In the genomic region with DNA sequence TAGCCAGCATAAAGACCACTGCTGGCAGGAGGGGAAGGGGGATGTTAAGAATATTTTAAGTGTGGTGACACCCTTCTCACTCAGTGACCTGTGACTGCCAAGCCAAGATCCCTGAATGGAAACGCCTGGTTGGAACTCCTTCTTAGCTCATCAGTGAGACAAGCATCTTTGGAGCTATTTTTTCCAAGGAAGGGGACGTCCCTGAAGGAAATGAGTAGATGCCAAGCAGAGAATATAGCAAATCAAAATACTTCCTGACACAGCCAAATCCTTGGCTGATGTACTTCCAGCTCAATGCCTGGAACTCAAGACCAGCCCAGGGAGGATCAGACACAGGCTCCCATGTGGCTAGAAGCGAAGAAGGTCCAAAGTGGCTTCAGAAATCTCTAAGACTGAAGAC, we compare ENCODE assay signal across 14 cellular contexts.
DNase-seq lines count a peak whose midpoint lies in the region; ATAC-seq, FAIRE-seq and TF ChIP-seq lines count a peak whose summit lies in the region.
"Had no signal": no experiment of that assay in that cellular context is flagged by ENCODE, and none has a peak within 500 bp of the region (broad histone marks: within the 10 kb centered on the region; RNA-seq: fewer than 3 reads in every experiment).

No MANE protein-coding gene starts in this region.

- H3K9ac ChIP-seq in H1 (replicated peaks in 1 of 4; ENCODE audit: extremely low read depth in 1 of 4, low read depth in 3 of 4, low read length in 3 of 4) (no peak overlapping the region), kidney (ENCODE audit: low read length in 2 of 2) (no peak overlapping the region), rectal smooth muscle tissue (ENCODE audit: low read length) (no peak overlapping the region)

- WGBS in H1 (ENCODE audit: extremely low coverage in 1 of 2, insufficient coverage in 1 of 2, insufficient read length in 1 of 2, insufficient replicate concordance in 2 of 2, low coverage in 1 of 2, low lambda C conversion rate in 2 of 2, missing lambda C conversion rate in 1 of 2), 2 experiments = 87% methylated on average over 3 of the region's 3 CpGs; no CpG with 5 or more reads in 1 of the 2 experiments

- H4K5ac ChIP-seq in H1 (ENCODE audit: insufficient read length, low read depth, low read length) = no peak overlapping the region

- H3K14ac ChIP-seq in H1 (ENCODE audit: insufficient read length) = no peak overlapping the region

- TF ChIP-seq POLR2A in H1 (IDR thresholded peaks at IDR 0.05; ENCODE audit: control extremely low read depth in 1 of 2, low read depth in 2 of 2, low read length in 2 of 2) = no peak
- TF ChIP-seq POLR2A in vagina (IDR thresholded peaks at IDR 0.05) = no peak

- no peak overlapping the region for H2BK5ac ChIP-seq in H1 (ENCODE audit: low read depth, low read length)

- ATAC-seq in HG03159 (IDR thresholded peaks at IDR 0.05; ENCODE audit: unreplicated experiment) (no peak), GM21360 (IDR thresholded peaks at IDR 0.05; ENCODE audit: unreplicated experiment) (no peak)
- ATAC-seq: activated naive CD4-positive, alpha-beta T cell treated with anti-CD3 and anti-CD28 coated beads, Interleukin-2, amount 50 U/mL, for 72 hours; stimulated activated effector memory CD8-positive, alpha-beta T cell treated with anti-CD3 and anti-CD28 coated beads, Interleukin-12 subunit alpha, Interleukin-12 subunit beta, amount 100 ng/mL, for 72 hours had no signal

- no peaks in the 10 kb centered on the region for H3K23me2 ChIP-seq in H1 (ENCODE audit: low read depth, low read length)

- H3K4me3 ChIP-seq in H1 (ENCODE audit: extremely low read depth in 1 of 4, insufficient read depth in 2 of 4, low read depth in 3 of 4, low read length in 4 of 4) (no peak overlapping the region), kidney (ENCODE audit: low read length in 2 of 2) (no peak overlapping the region), rectal smooth muscle tissue (ENCODE audit: low read length) (no peak overlapping the region), vagina (no peak overlapping the region)

- no peak overlapping the region for H3K4ac ChIP-seq in H1 (replicated peaks; ENCODE audit: insufficient read length, low read depth, low read length)

- no peak overlapping the region for H3K23ac ChIP-seq in H1 (ENCODE audit: insufficient read length)

- peaks cover 0 to 22% of the 10 kb centered on the region in 2 experiments; a peak in 2 of 4 replicates for H3K79me2 ChIP-seq in H1 (ENCODE audit: control insufficient read depth in 1 of 2, insufficient read depth in 2 of 2, low read length in 2 of 2)

- TF ChIP-seq EP300 in H1 (IDR thresholded peaks at IDR 0.05; ENCODE audit: borderline replicate concordance in 1 of 2, low read depth in 2 of 2, low read length in 2 of 2) = no peak

- intact Hi-C loops in kidney (cut with DNase I) = no loop called here
- intact Hi-C loops in vagina (cut with DNase I) = no loop called here

- H2BK120ac ChIP-seq in H1 (replicated peaks; ENCODE audit: low read depth, low read length) = no peak overlapping the region

- no peak overlapping the region for H3K4me2 ChIP-seq in H1 (ENCODE audit: insufficient read depth in 1 of 2, low read depth in 2 of 2, low read length in 2 of 2)

- H3K27ac ChIP-seq in H1 (ENCODE audit: low read depth, low read length) = no peak overlapping the region
- peak overlapping the region; percentile 66 to 89 for H3K27ac ChIP-seq in kidney (ENCODE audit: low read depth in 2 of 2, low read length in 2 of 2)
- H3K27ac ChIP-seq in rectal smooth muscle tissue (ENCODE audit: low read depth, low read length) = peak overlapping the region; percentile 96
- H3K27ac ChIP-seq in vagina = peak overlapping the region; percentile 79
- H3K27ac ChIP-seq: WERI-Rb-1 had no signal

- CTCF ChIA-PET in H1 (lab: Charles Lee; ENCODE audit: partially characterized antibody) = interaction anchor here (0.7 to 7.6 kb wide), 11 partner anchors 9 to 121 kb away, joined by 3 to 61 read pairs (median 4); no protein-coding TSS in a partner anchor

- no peak overlapping the region for H2AFZ ChIP-seq in H1 (ENCODE audit: low read length)

- no peak overlapping the region for H3K56ac ChIP-seq in H1 (replicated peaks; ENCODE audit: insufficient read length, low read depth, low read length)

- no peak for TF ChIP-seq RAD21 in H1 (IDR thresholded peaks at IDR 0.05 in 1 of 2, conservative IDR thresholded peaks at IDR 0.05 in 1 of 2; ENCODE audit: low read depth in 2 of 2, low read length in 2 of 2)

- H3K18ac ChIP-seq in H1 (ENCODE audit: extremely low read depth, low read length) = no peak overlapping the region

- no peak for DNase-seq in H1 (ENCODE audit: low read depth in 1 of 2, low spot score in 2 of 2)
- DNase-seq in kidney = no peak
- no peak for DNase-seq in vagina (ENCODE audit: extremely low spot score in 2 of 2)
- DNase-seq in DMS 273 treated with DMSO at 0.1 percent for 48 hours (lab: John Stamatoyannopoulos, UW) = no peak
- DNase-seq: CD4-positive, alpha-beta T cell; NCI-H2171 treated with DMSO at 0.1 percent for 48 hours; WERI-Rb-1 had no signal

- H2AK5ac ChIP-seq in H1 (ENCODE audit: low read depth, low read length) = no peak overlapping the region

- no peak overlapping the region for H4K91ac ChIP-seq in H1 (replicated peaks; ENCODE audit: insufficient read length, low read length)

- no peak for FAIRE-seq in H1 (lab: Jason Lieb, UNC)
- no peak for FAIRE-seq in kidney (lab: Jason Lieb, UNC)
- FAIRE-seq: G401.6, GM18507 had no signal

- H3K4me1 ChIP-seq in H1 (replicated peaks in 1 of 4; ENCODE audit: control insufficient read depth in 3 of 4, insufficient read depth in 4 of 4, low read length in 3 of 4) (peaks cover 13 to 36% (median 26%) of the 10 kb centered on the region in 4 experiments), kidney (ENCODE audit: control insufficient read depth in 1 of 2, insufficient read depth in 1 of 2, low read depth in 1 of 2, low read length in 2 of 2) (peaks cover 6 to 20% of the 10 kb centered on the region in 2 donors), rectal smooth muscle tissue (ENCODE audit: control insufficient read depth, insufficient read depth, low read length) (peaks cover 79% of the 10 kb centered on the region), vagina (peaks cover 44% of the 10 kb centered on the region)

- TF ChIP-seq CTCF in H1 (IDR thresholded peaks at IDR 0.05; ENCODE audit: control extremely low read depth in 1 of 3, insufficient read depth in 1 of 3, low read depth in 1 of 3, low read length in 3 of 3) (no peak), kidney (IDR thresholded peaks at IDR 0.05; ENCODE audit: borderline replicate concordance, extremely low read depth, insufficient read depth) (no peak), vagina (IDR thresholded peaks at IDR 0.05) (no peak)

- H3K9me3 ChIP-seq in H1 (ENCODE audit: insufficient read depth in 2 of 2, low read depth in 1 of 2, low read length in 1 of 2) (no peaks in the 10 kb centered on the region), kidney (ENCODE audit: control insufficient read depth in 1 of 2, low read length in 2 of 2) (no peaks in the 10 kb centered on the region), vagina (no peaks in the 10 kb centered on the region)

- no peak overlapping the region for H2BK15ac ChIP-seq in H1 (ENCODE audit: low read length)

- peak overlapping the region; percentile 77; the same call in 1 of the 2 replicates for H2BK12ac ChIP-seq in H1 (ENCODE audit: low read depth, low read length)

- no peak overlapping the region for H2BK20ac ChIP-seq in H1 (ENCODE audit: low read length)

- no peak overlapping the region for H4K8ac ChIP-seq in H1 (ENCODE audit: extremely low read depth, insufficient read depth, low read length)

- H3K27me3 ChIP-seq in H1 (replicated peaks in 1 of 4; ENCODE audit: control insufficient read depth in 3 of 4, extremely low read depth in 1 of 4, insufficient read depth in 3 of 4, low read length in 3 of 4) = no peaks in the 10 kb centered on the region
- H3K27me3 ChIP-seq in rectal smooth muscle tissue (ENCODE audit: control insufficient read depth, insufficient read depth, low read length) = no peaks in the 10 kb centered on the region
- no peaks in the 10 kb centered on the region for H3K27me3 ChIP-seq in vagina

- H4K20me1 ChIP-seq in H1 (replicated peaks in 1 of 2; ENCODE audit: control insufficient read depth in 1 of 2, insufficient read depth in 2 of 2, low read length in 2 of 2) = no peaks in the 10 kb centered on the region

- POLR2A ChIA-PET in H1 (lab: Charles Lee; ENCODE audit: partially characterized antibody) = interaction anchor here (1.3 kb wide), 1 partner anchor 13 kb away, joined by 3 read pairs; no protein-coding TSS in a partner anchor

- H3K36me3 ChIP-seq in H1 (ENCODE audit: control insufficient read depth in 2 of 4, insufficient read depth in 4 of 4, low read length in 3 of 4) (peaks cover 0 to 3% (median 0%) of the 10 kb centered on the region in 4 experiments; a peak in 1 of 8 replicates), kidney (ENCODE audit: control insufficient read depth in 1 of 2, insufficient read depth in 2 of 2, low read length in 2 of 2) (no peaks in the 10 kb centered on the region), rectal smooth muscle tissue (ENCODE audit: control insufficient read depth, insufficient read depth, low read length) (no peaks in the 10 kb centered on the region), vagina (no peaks in the 10 kb centered on the region)
- H3K36me3 ChIP-seq: WERI-Rb-1 had no signal

- no peaks in the 10 kb centered on the region; the same call in 1 of the 2 replicates for H3K79me1 ChIP-seq in H1 (ENCODE audit: low read depth, low read length)

TF ChIP-seq in H1, 55 proteins besides CTCF, POLR2A, EP300 and RAD21 (continues in another document):
- TF ChIP-seq SP2 (IDR thresholded peaks at IDR 0.05; ENCODE audit: low read length) = no peak
- TF ChIP-seq, protein P1, sequence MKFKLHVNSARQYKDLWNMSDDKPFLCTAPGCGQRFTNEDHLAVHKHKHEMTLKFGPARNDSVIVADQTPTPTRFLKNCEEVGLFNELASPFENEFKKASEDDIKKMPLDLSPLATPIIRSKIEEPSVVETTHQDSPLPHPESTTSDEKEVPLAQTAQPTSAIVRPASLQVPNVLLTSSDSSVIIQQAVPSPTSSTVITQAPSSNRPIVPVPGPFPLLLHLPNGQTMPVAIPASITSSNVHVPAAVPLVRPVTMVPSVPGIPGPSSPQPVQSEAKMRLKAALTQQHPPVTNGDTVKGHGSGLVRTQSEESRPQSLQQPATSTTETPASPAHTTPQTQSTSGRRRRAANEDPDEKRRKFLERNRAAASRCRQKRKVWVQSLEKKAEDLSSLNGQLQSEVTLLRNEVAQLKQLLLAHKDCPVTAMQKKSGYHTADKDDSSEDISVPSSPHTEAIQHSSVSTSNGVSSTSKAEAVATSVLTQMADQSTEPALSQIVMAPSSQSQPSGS (IDR thresholded peaks at IDR 0.05; ENCODE audit: low read length) = no peak
- no peak for TF ChIP-seq SUZ12 (IDR thresholded peaks at IDR 0.05; ENCODE audit: low read length)
- TF ChIP-seq, protein P2, sequence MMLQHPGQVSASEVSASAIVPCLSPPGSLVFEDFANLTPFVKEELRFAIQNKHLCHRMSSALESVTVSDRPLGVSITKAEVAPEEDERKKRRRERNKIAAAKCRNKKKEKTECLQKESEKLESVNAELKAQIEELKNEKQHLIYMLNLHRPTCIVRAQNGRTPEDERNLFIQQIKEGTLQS (IDR thresholded peaks at IDR 0.05; ENCODE audit: insufficient read depth, low read depth, low read length) = no peak
- TF ChIP-seq RNF2 (IDR thresholded peaks at IDR 0.05; ENCODE audit: borderline replicate concordance, low read depth, low read length, missing control alignments, poor library complexity, severe bottlenecking) = no peak
